ENCODE assay signal across 20 cellular contexts in genomic region chr6:37827603-37828265, GRCh38. TPM values are rescaled to one million over a fixed set of nuclear protein-coding genes. Genes with fewer than 3 reads are reported as not detected.
A peak's percentile ranks its signal among the peaks of the same experiment; 100 is the strongest.
DNase-seq lines count a peak whose midpoint lies in the region; ATAC-seq and TF ChIP-seq lines count a peak whose summit lies in the region.
"Had no signal": no experiment of that assay in that cellular context is flagged by ENCODE, and none has a peak within 500 bp of the region (broad histone marks: within the 10 kb centered on the region; RNA-seq: fewer than 3 reads in every experiment).

No MANE protein-coding gene starts in this region.

- no peak for DNase-seq in CD4-positive, alpha-beta T cell
- peak; percentile 22 for DNase-seq in NCI-H1694 (lab: John Stamatoyannopoulos, UW)
- no peak for DNase-seq in chondrocyte (ENCODE audit: low spot score)
- no peak for DNase-seq in natural killer cell treated with Interleukin-12 subunit alpha and Interleukin-12 subunit beta and Interleukin-15 and Interleukin-18, amount 100 ng/mL, for 72 hours (ENCODE audit: low spot score)
- no peak for DNase-seq in OCI-M2 (lab: John Stamatoyannopoulos, UW; ENCODE audit: unreplicated experiment)
- no peak for DNase-seq in SIG-M5 treated with dmso at 0.1 percent for 504 hours (lab: John Stamatoyannopoulos, UW; ENCODE audit: unreplicated experiment)
- DNase-seq: activated B cell treated with CpG ODN at 0.5 μM for 24 hours; activated CD8-positive, alpha-beta memory T cell treated with anti-CD3 and anti-CD28 coated beads for 24 hours; AML-193; anterior cingulate cortex; Karpas-422; left cardiac atrium; NCI-H1105; NK-92 treated with Interleukin-12 subunit alpha and Interleukin-12 subunit beta, amount 100 ng/mL, for 24 hours; ovary; RPMI8226; stimulated activated CD4-positive, alpha-beta T cell treated with anti-CD3 and anti-CD28 coated beads, Interleukin-4, amount 100 ng/mL, for 4 hours; stimulated activated CD8-positive, alpha-beta memory T cell treated with anti-CD3 and anti-CD28 coated beads, Interleukin-4, amount 100 ng/mL, for 48 hours had no signal

- H3K27ac Mint-ChIP-seq in CD4-positive, alpha-beta T cell, result no peak overlapping the region
- peak overlapping the region; percentile 1 for H3K27ac Mint-ChIP-seq in chondrocyte (ENCODE audit: unreplicated experiment)
- peak overlapping the region; percentile 76 to 80 for H3K27ac Mint-ChIP-seq in natural killer cell treated with Interleukin-12 subunit alpha and Interleukin-12 subunit beta and Interleukin-15 and Interleukin-18, amount 100 ng/mL, for 72 hours
- H3K27ac Mint-ChIP-seq: activated B cell treated with CpG ODN at 0.5 μM for 24 hours had no signal

- H3K4me1 Mint-ChIP-seq in CD4-positive, alpha-beta T cell (ENCODE audit: low read depth), result peaks cover 87% of the 10 kb centered on the region
- H3K4me1 Mint-ChIP-seq in chondrocyte (ENCODE audit: low read depth), result peaks cover 73% of the 10 kb centered on the region
- H3K4me1 Mint-ChIP-seq in natural killer cell treated with Interleukin-12 subunit alpha and Interleukin-12 subunit beta and Interleukin-15 and Interleukin-18, amount 100 ng/mL, for 72 hours (ENCODE audit: low read depth in 2 of 2), result peaks cover 63 to 81% of the 10 kb centered on the region in 2 donors

- H3K4me3 Mint-ChIP-seq in CD4-positive, alpha-beta T cell, result peak overlapping the region; percentile 5
- H3K4me3 Mint-ChIP-seq in chondrocyte (ENCODE audit: unreplicated experiment), result no peak overlapping the region
- peak overlapping the region; percentile 69 for H3K4me3 Mint-ChIP-seq in natural killer cell treated with Interleukin-12 subunit alpha and Interleukin-12 subunit beta and Interleukin-15 and Interleukin-18, amount 100 ng/mL, for 72 hours
- H3K4me3 Mint-ChIP-seq: activated B cell treated with CpG ODN at 0.5 μM for 24 hours had no signal

- H3K36me3 Mint-ChIP-seq in CD4-positive, alpha-beta T cell (ENCODE audit: low read depth), result peaks cover 24% of the 10 kb centered on the region
- H3K36me3 Mint-ChIP-seq in chondrocyte (ENCODE audit: low read depth), result no peaks in the 10 kb centered on the region
- H3K36me3 Mint-ChIP-seq in natural killer cell treated with Interleukin-12 subunit alpha and Interleukin-12 subunit beta and Interleukin-15 and Interleukin-18, amount 100 ng/mL, for 72 hours, result peaks cover 6% of the 10 kb centered on the region

- TF ChIP-seq CTCF in CD4-positive, alpha-beta T cell (IDR thresholded peaks at IDR 0.05), result no peak
- TF ChIP-seq CTCF in chondrocyte (IDR thresholded peaks at IDR 0.05), result no peak

- H3K9me3 Mint-ChIP-seq in CD4-positive, alpha-beta T cell, result no peaks in the 10 kb centered on the region
- H3K9me3 Mint-ChIP-seq in chondrocyte (ENCODE audit: low read depth), result no peaks in the 10 kb centered on the region
- no peaks in the 10 kb centered on the region for H3K9me3 Mint-ChIP-seq in natural killer cell treated with Interleukin-12 subunit alpha and Interleukin-12 subunit beta and Interleukin-15 and Interleukin-18, amount 100 ng/mL, for 72 hours
- H3K9me3 Mint-ChIP-seq: activated B cell treated with CpG ODN at 0.5 μM for 24 hours had no signal

- H3K9me3 ChIP-seq in CD4-positive, alpha-beta T cell (ENCODE audit: control insufficient read depth, low read length), result no peaks in the 10 kb centered on the region
- H3K9me3 ChIP-seq: ovary, suprapubic skin had no signal

- no peaks in the 10 kb centered on the region for H3K27me3 ChIP-seq in CD4-positive, alpha-beta T cell (ENCODE audit: control insufficient read depth, insufficient read depth, low read length)
- H3K27me3 ChIP-seq: ovary, suprapubic skin had no signal

- H3K27me3 Mint-ChIP-seq in CD4-positive, alpha-beta T cell, result no peaks in the 10 kb centered on the region
- H3K27me3 Mint-ChIP-seq in chondrocyte (ENCODE audit: low read depth), result no peaks in the 10 kb centered on the region
- H3K27me3 Mint-ChIP-seq in natural killer cell treated with Interleukin-12 subunit alpha and Interleukin-12 subunit beta and Interleukin-15 and Interleukin-18, amount 100 ng/mL, for 72 hours, result no peaks in the 10 kb centered on the region
- H3K27me3 Mint-ChIP-seq: activated B cell treated with CpG ODN at 0.5 μM for 24 hours had no signal

- no peak overlapping the region for H3K27ac ChIP-seq in CD4-positive, alpha-beta T cell (ENCODE audit: low read depth, low read length)
- H3K27ac ChIP-seq: ovary, suprapubic skin had no signal

- CTCF ChIA-PET in CD4-positive, alpha-beta T cell (lab: Charles Lee), result interaction anchor here (1.3 kb wide), 1 partner anchor 36 kb away, joined by 3 read pairs; no protein-coding TSS in a partner anchor

- POLR2A ChIA-PET in CD4-positive, alpha-beta T cell (lab: Charles Lee), result interaction anchor here (0.8 to 2.4 kb wide), 3 partner anchors 9 to 67 kb away, joined by 3 to 20 read pairs (median 3); partner anchors contain the start of gene ZFAND3

- ATAC-seq in CD4-positive, alpha-beta T cell (ENCODE audit: poor library complexity), result no peak
- ATAC-seq in natural killer cell treated with Interleukin-12 subunit alpha and Interleukin-12 subunit beta and Interleukin-15 and Interleukin-18, amount 100 ng/mL, for 72 hours, result peak in 1 of 2 donors; percentile 29
- no peak for ATAC-seq in HG02870 (IDR thresholded peaks at IDR 0.05; ENCODE audit: unreplicated experiment)
- ATAC-seq: left cardiac atrium had no signal

- intact Hi-C loops in CD4-positive, alpha-beta T cell (cut with DNase I, micrococcal nuclease), result no loop called here

RNA-seq across cellular contexts. Expression of gene ZFAND3, which starts 8.2 kb away (rescaled TPM):
- 10 to 100 TPM; 34.4 to 37.0 TPM for total RNA-seq in CD4-positive, alpha-beta T cell
- total RNA-seq in chondrocyte, result 62.8 to 99.6 TPM (median 98.5 TPM) in 3 replicates
- total RNA-seq in natural killer cell treated with Interleukin-12 subunit alpha and Interleukin-12 subunit beta and Interleukin-15 and Interleukin-18, amount 100 ng/mL, for 72 hours, result 100 to 1,000 TPM in 1 of 2 donors, 10 to 100 TPM in 1; 51.0 to 100 TPM
